Comparison of ENCODE assay signal across 19 cellular contexts in the genomic region with DNA sequence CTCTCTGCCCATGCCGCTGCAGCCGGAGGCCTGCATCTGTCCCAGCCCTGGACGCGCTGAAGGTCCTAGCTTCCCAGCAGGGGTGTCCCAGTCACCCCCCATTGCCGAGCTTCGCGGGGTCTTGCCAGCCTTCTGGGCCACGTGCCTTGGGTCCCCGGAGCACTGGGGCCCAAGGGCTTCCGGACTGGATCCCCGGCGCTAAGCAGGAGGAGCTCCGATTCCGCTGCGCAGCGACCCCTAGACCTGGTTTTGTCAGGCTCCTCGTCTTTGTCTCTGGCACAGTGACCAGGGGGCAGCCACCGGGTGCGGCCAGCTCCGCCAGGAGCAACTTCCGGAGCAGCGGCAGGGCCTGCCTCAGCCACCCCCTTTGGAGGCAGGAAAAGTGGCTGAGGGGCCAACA. TPM values are rescaled to one million over a fixed set of nuclear protein-coding genes. Genes with fewer than 3 reads are reported as not detected.
A peak's percentile ranks its signal among the peaks of the same experiment; 100 is the strongest.
DNase-seq lines count a peak whose midpoint lies in the region; ATAC-seq and TF ChIP-seq lines count a peak whose summit lies in the region.
"Had no signal": no experiment of that assay in that cellular context is flagged by ENCODE, and none has a peak within 500 bp of the region (broad histone marks: within the 10 kb centered on the region; RNA-seq: fewer than 3 reads in every experiment).

No MANE protein-coding gene starts in this region.

- H2AFZ ChIP-seq in H9 (ENCODE audit: low read length), result no peak overlapping the region
- no peak overlapping the region for H2AFZ ChIP-seq in neural progenitor cell (replicated peaks)

- H3F3A ChIP-seq in neural progenitor cell (ENCODE audit: low read depth), result peaks cover 40% of the 10 kb centered on the region

- H3K79me1 ChIP-seq in H9 (ENCODE audit: insufficient read depth, low read depth, low read length, poor library complexity, severe bottlenecking), result no peaks in the 10 kb centered on the region

- no peak overlapping the region for H3K4ac ChIP-seq in H9 (ENCODE audit: low read depth, low read length)

- no peak overlapping the region for H2BK12ac ChIP-seq in H9 (ENCODE audit: insufficient read length, low read depth, low read length)

- no peak overlapping the region for H3T11ph ChIP-seq in H9 (ENCODE audit: low read length)

- no peaks in the 10 kb centered on the region for H3K79me2 ChIP-seq in H9 (ENCODE audit: insufficient read depth, low read length)
- H3K79me2 ChIP-seq in neural progenitor cell (ENCODE audit: low read depth), result peaks cover 11% of the 10 kb centered on the region

- no peak for TF ChIP-seq POLR2A in gastroesophageal sphincter (IDR thresholded peaks at IDR 0.05)

- H3K23me2 ChIP-seq in H9 (ENCODE audit: insufficient read length, low read depth, low read length, poor library complexity, severe bottlenecking), result peaks cover 19% of the 10 kb centered on the region

- no peak overlapping the region for H2AK5ac ChIP-seq in H9 (ENCODE audit: insufficient read length, low read length)

- H4K20me1 ChIP-seq in H9 (ENCODE audit: control insufficient read depth, insufficient read depth, insufficient read length) (no peaks in the 10 kb centered on the region), neural progenitor cell (ENCODE audit: low read depth) (peaks cover 62% of the 10 kb centered on the region)

- no peak overlapping the region for H4K8ac ChIP-seq in H9 (replicated peaks; ENCODE audit: insufficient read length, low read depth, low read length)

- no peak for TF ChIP-seq EP300 in gastroesophageal sphincter (IDR thresholded peaks at IDR 0.05)

- H3K27me3 Mint-ChIP-seq in H9 (ENCODE audit: low read depth), result peaks cover 93% of the 10 kb centered on the region
- H3K27me3 Mint-ChIP-seq in neural progenitor cell (ENCODE audit: insufficient read depth, low read depth), result peaks cover 70% of the 10 kb centered on the region

- H3K36me3 ChIP-seq in neural progenitor cell (no peaks in the 10 kb centered on the region), gastroesophageal sphincter (no peaks in the 10 kb centered on the region)
- H3K36me3 ChIP-seq: HAP-1, Peyer's patch had no signal

- H3K9ac ChIP-seq in H9 (ENCODE audit: extremely low read depth, insufficient read length, low read length) (no peak overlapping the region), neural progenitor cell (no peak overlapping the region)
- H3K9ac ChIP-seq: BLaER1 had no signal

- H4K91ac ChIP-seq in H9 (ENCODE audit: insufficient read length, low read depth, low read length), result no peak overlapping the region

- H3K14ac ChIP-seq in H9 (ENCODE audit: insufficient read depth, low read length), result no peak overlapping the region

- H3K27ac ChIP-seq in H9 (ENCODE audit: insufficient read length, low read depth, low read length), result no peak overlapping the region
- no peak overlapping the region for H3K27ac ChIP-seq in neural progenitor cell
- no peak overlapping the region for H3K27ac ChIP-seq in gastroesophageal sphincter
- H3K27ac ChIP-seq: BLaER1, Peyer's patch had no signal

- H3K56ac ChIP-seq in H9 (ENCODE audit: insufficient read length, low read depth, low read length), result no peak overlapping the region

- no peak overlapping the region for H2BK5ac ChIP-seq in H9 (ENCODE audit: insufficient read length, low read length)

- H3K9me3 Mint-ChIP-seq in H9, result peaks cover 3 to 6% of the 10 kb centered on the region in 2 experiments; a peak in 2 of 5 replicates
- H3K9me3 Mint-ChIP-seq in neural progenitor cell, result no peaks in the 10 kb centered on the region

- H3K9me3 ChIP-seq in H9 (ENCODE audit: control insufficient read depth, low read depth, low read length) (no peaks in the 10 kb centered on the region), neural progenitor cell (ENCODE audit: low read depth) (no peaks in the 10 kb centered on the region), gastroesophageal sphincter (no peaks in the 10 kb centered on the region)
- H3K9me3 ChIP-seq: HAP-1 had no signal

- H3K23ac ChIP-seq in H9 (ENCODE audit: insufficient read length, low read depth, low read length), result no peak overlapping the region

- no CpG with 5 or more reads among the region's 22 CpGs for WGBS in H9 (ENCODE audit: extremely low coverage, insufficient read length, low lambda C conversion rate)
- 0% methylated on average over 1 of the region's 22 CpGs; no CpG with 5 or more reads in 1 of the 2 donors for WGBS in gastroesophageal sphincter (ENCODE audit: low coverage in 1 of 2), 2 donors

- no peak overlapping the region for H4K5ac ChIP-seq in H9 (ENCODE audit: insufficient read length, low read depth, low read length)

- TF ChIP-seq CTCF in H9 (conservative IDR thresholded peaks at IDR 0.05) (peak; percentile 37; the same call in 2 of the 3 replicates), neural progenitor cell (IDR thresholded peaks at IDR 0.05) (peak; percentile 43), gastroesophageal sphincter (IDR thresholded peaks at IDR 0.05) (no peak)

- H3K36me3 Mint-ChIP-seq in H9 (ENCODE audit: insufficient read depth in 1 of 3, low read depth in 3 of 3) (peaks cover 0 to 2% (median 0%) of the 10 kb centered on the region in 3 experiments; a peak in 2 of 7 replicates), neural progenitor cell (no peaks in the 10 kb centered on the region)
- H3K36me3 Mint-ChIP-seq: CD4-positive, alpha-beta memory T cell had no signal

- no peak overlapping the region for H3K27ac Mint-ChIP-seq in H9
- H3K27ac Mint-ChIP-seq in neural progenitor cell, result no peak overlapping the region
- H3K27ac Mint-ChIP-seq: CD4-positive, alpha-beta memory T cell had no signal

- H3K4me1 ChIP-seq in H9 (ENCODE audit: insufficient read depth, low read length), result 0 out of 2 replicates have a peak, but pooled peaks cover 2% of the 10 kb centered on the region
- peaks cover 44% of the 10 kb centered on the region for H3K4me1 ChIP-seq in neural progenitor cell
- peaks cover 0 to 47% (median 20%) of the 10 kb centered on the region in 3 donors for H3K4me1 ChIP-seq in gastroesophageal sphincter
- H3K4me1 ChIP-seq: HAP-1 had no signal

- no peak overlapping the region for H2BK15ac ChIP-seq in H9 (ENCODE audit: low read depth, low read length)

- H3K4me3 ChIP-seq in neural progenitor cell (no peak overlapping the region), gastroesophageal sphincter (no peak overlapping the region)
- H3K4me3 ChIP-seq: BLaER1, HAP-1, K562, Peyer's patch had no signal

- peak; percentile 61 for DNase-seq in ELF-1 (ENCODE audit: low read depth, low spot score)
- peak; percentile 77 for DNase-seq in H9
- DNase-seq in islet precursor cell, result peak; percentile 57
- DNase-seq in neural progenitor cell (ENCODE audit: low spot score), result peak; percentile 80
- DNase-seq in NOMO-1 treated with DMSO at 0.1 percent for 48 hours (lab: John Stamatoyannopoulos, UW; ENCODE audit: unreplicated experiment), result no peak
- DNase-seq in stimulated activated CD4-positive, alpha-beta T cell treated with anti-CD3 and anti-CD28 coated beads, Interleukin-1b, Interleukin-23, amount 100 ng/mL, for 48 hours, result no peak
- DNase-seq: CD4-positive, alpha-beta memory T cell; EL; NCI-H1092 treated with DMSO at 0.1 percent for 48 hours; NCI-H146; NCI-H2081; NCI-H446 treated with DMSO at 0.1 percent for 48 hours had no signal

- no peak for ATAC-seq in gastroesophageal sphincter
- ATAC-seq: K562, Right ventricle myocardium inferior had no signal

- H3K4me3 Mint-ChIP-seq in H9 (peak overlapping the region in 1 of 2 experiments; percentile 50; a peak in 2 of 5 replicates), neural progenitor cell (no peak overlapping the region)
- H3K4me3 Mint-ChIP-seq: CD4-positive, alpha-beta memory T cell had no signal

- no peak overlapping the region for H2BK20ac ChIP-seq in H9 (ENCODE audit: low read depth, low read length, poor library complexity, severe bottlenecking)

- H3K27me3 ChIP-seq in H9 (ENCODE audit: insufficient read depth, low read length), result peaks cover 76% of the 10 kb centered on the region
- peaks cover 100% of the 10 kb centered on the region for H3K27me3 ChIP-seq in neural progenitor cell
- peaks cover 100% of the 10 kb centered on the region for H3K27me3 ChIP-seq in gastroesophageal sphincter

- H3K4me2 ChIP-seq in H9 (ENCODE audit: insufficient read depth, insufficient read length, low read length), result peak overlapping the region; percentile 39
- H3K4me2 ChIP-seq in neural progenitor cell, result peak overlapping the region; percentile 84

- no peak overlapping the region for H3K18ac ChIP-seq in H9 (ENCODE audit: insufficient read length, low read depth, low read length)

- H3K4me1 Mint-ChIP-seq in H9 (peaks cover 24 to 37% of the 10 kb centered on the region in 2 experiments), neural progenitor cell (peaks cover 34% of the 10 kb centered on the region)

- no peak overlapping the region for H2BK120ac ChIP-seq in H9 (ENCODE audit: low read depth, low read length, poor library complexity, severe bottlenecking)

RNA-seq across cellular contexts. Expression of gene IRX1, which starts 3.3 kb away (rescaled TPM):
- total RNA-seq in H9 (2021) (3.6 and 4.1 TPM in 2 replicates), neural progenitor cell (ENCODE audit: low replicate concordance) (0.95 and 7.6 TPM in 2 replicates), gastroesophageal sphincter (1 to 10 TPM in 1 of 4 donors, under 1 TPM in 1, not detected in 2; 0.39 to 2.0 TPM)
- total RNA-seq: A673; CD4-positive, alpha-beta memory T cell; K562; Peyer's patch had no signal

Comparison
In these comparisons a context has a peak if more than half of its experiments do, and no peak if none do; other contexts are left out.
1. DNase-seq: peak in ELF-1 (single experiment), H9 (single experiment), islet precursor cell (single experiment) and neural progenitor cell (single experiment); none in NOMO-1 treated with DMSO at 0.1 percent for 48 hours (single experiment) and stimulated activated CD4-positive, alpha-beta T cell treated with anti-CD3 and anti-CD28 coated beads, Interleukin-1b, Interleukin-23, amount 100 ng/mL, for 48 hours (single experiment).
2. CTCF ChIP-seq: peak in H9 (single experiment) and neural progenitor cell (single experiment); none in gastroesophageal sphincter (0 of 4).